ENCODE assay signal across 22 cellular contexts in the genomic region with DNA sequence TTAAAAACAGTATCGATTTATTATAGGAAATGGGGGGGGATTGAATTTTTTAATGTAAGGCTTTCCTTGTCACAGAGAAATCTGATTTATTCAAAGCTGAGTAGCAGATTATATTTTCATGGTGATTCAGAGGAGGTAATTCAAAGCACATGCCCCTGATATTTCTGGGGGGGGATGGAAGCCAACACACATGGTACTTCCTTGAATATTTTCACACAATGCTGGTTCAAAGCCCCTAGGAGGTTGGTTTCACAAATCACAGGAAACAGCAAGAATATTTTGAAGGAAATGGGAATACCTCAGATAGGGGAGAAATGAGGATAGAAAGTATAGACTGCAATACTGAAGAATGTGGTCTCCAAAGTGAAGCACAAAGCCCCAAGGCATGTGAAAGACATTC.
A peak's percentile ranks its signal among the peaks of the same experiment; 100 is the strongest.
DNase-seq lines count a peak whose midpoint lies in the region; TF ChIP-seq lines count a peak whose summit lies in the region.
"Had no signal": no experiment of that assay in that cellular context is flagged by ENCODE, and none has a peak within 500 bp of the region (broad histone marks: within the 10 kb centered on the region; RNA-seq: fewer than 3 reads in every experiment).

No MANE protein-coding gene starts in this region.

- H3K9me3 ChIP-seq in Karpas-422 (ENCODE audit: low read length) (no peaks in the 10 kb centered on the region), neutrophil (no peaks in the 10 kb centered on the region)
- H3K9me3 ChIP-seq: gastroesophageal sphincter, suprapubic skin had no signal

- no peaks in the 10 kb centered on the region for H3K9me2 ChIP-seq in Karpas-422 (replicated peaks; ENCODE audit: insufficient read depth, low read length)

- no peak for TF ChIP-seq CTCF in neutrophil (IDR thresholded peaks at IDR 0.05)

- H3K4me2 ChIP-seq in Karpas-422 (ENCODE audit: low read depth, low read length, poor library complexity, severe bottlenecking): no peak overlapping the region

- H3K79me2 ChIP-seq in Karpas-422 (ENCODE audit: low read length): peaks cover 72% of the 10 kb centered on the region

- H3K4me3 ChIP-seq in Karpas-422 (ENCODE audit: low read length): no peak overlapping the region
- H3K4me3 ChIP-seq in neutrophil (ENCODE audit: low read depth in 1 of 2, low read length in 1 of 2): no peak overlapping the region
- H3K4me3 ChIP-seq: gastroesophageal sphincter, suprapubic skin had no signal

- H2AFZ ChIP-seq in Karpas-422 (ENCODE audit: low read length): no peak overlapping the region

- H3K36me3 ChIP-seq in Karpas-422 (ENCODE audit: insufficient read depth, low read length) (peaks cover 75% of the 10 kb centered on the region), neutrophil (peaks cover 72% of the 10 kb centered on the region)

- H3K4me1 ChIP-seq in Karpas-422 (ENCODE audit: low read length): peaks cover 60% of the 10 kb centered on the region
- H3K4me1 ChIP-seq in neutrophil (ENCODE audit: control insufficient read depth in 1 of 2, insufficient read depth in 1 of 2, low read depth in 1 of 2, low read length in 1 of 2): peaks cover 25 to 29% of the 10 kb centered on the region in 2 experiments
- H3K4me1 ChIP-seq: gastroesophageal sphincter had no signal

- DNase-seq in EL (peak; percentile 74), Karpas-422 (no peak), dermis blood vessel endothelial cell (peak; percentile 88), kidney glomerular epithelial cell (lab: John Stamatoyannopoulos, UW) (no peak), D341Med (ENCODE audit: low spot score) (no peak), CD1c-positive myeloid dendritic cell (ENCODE audit: extremely low spot score) (no peak)
- DNase-seq: activated CD4-positive, alpha-beta memory T cell treated with anti-CD3 and anti-CD28 coated beads, Interleukin-2, amount 10 ng/mL, durations not matched to agents 7 days and 5 days; activated naive CD4-positive, alpha-beta T cell treated with anti-CD3 and anti-CD28 coated beads for 36 hours; activated T-cell treated with anti-CD3 and anti-CD28 coated beads, Interleukin-2, amount 50 U/mL, for 1 hour; COR-L47; DND-41; H7; KBM-7; kidney; NCI-H1694; NCI-H2171 treated with DMSO at 0.1 percent for 48 hours; NCI-H526; small intestine; stimulated activated CD4-positive, alpha-beta T cell treated with anti-CD3 and anti-CD28 coated beads, Interleukin-2, amount 100 ng/mL, for 24 hours had no signal

- H3K27me3 ChIP-seq in Karpas-422 (ENCODE audit: low read length): no peaks in the 10 kb centered on the region
- H3K27me3 ChIP-seq in neutrophil: no peaks in the 10 kb centered on the region
- H3K27me3 ChIP-seq: gastroesophageal sphincter, suprapubic skin had no signal

- H4K20me1 ChIP-seq in Karpas-422 (ENCODE audit: insufficient read depth, low read depth, low read length): no peaks in the 10 kb centered on the region

- H3K9ac ChIP-seq in Karpas-422 (ENCODE audit: low read length): no peak overlapping the region

- H3K27ac ChIP-seq in Karpas-422 (ENCODE audit: low read length) (peak overlapping the region; percentile 12; the same call in 1 of the 2 replicates), neutrophil (peak overlapping the region; percentile 13)
- H3K27ac ChIP-seq: gastroesophageal sphincter, suprapubic skin had no signal

Comparison
In these comparisons a context has a peak if more than half of its experiments do, and no peak if none do; other contexts are left out.
1. DNase-seq: peak in EL (single experiment) and dermis blood vessel endothelial cell (single experiment); none in Karpas-422 (single experiment), kidney glomerular epithelial cell (single experiment), D341Med (single experiment) and CD1c-positive myeloid dendritic cell (single experiment).